ENCODE assay signal across 1 cellular context in genomic region chr11:118290923-118291322, GRCh38.
TF ChIP-seq lines count a peak whose summit lies in the region.

No MANE protein-coding gene starts in this region.

TF ChIP-seq in HepG2, 621 proteins besides CTCF, POLR2A, EP300 and RAD21 (continues in another document):
- TF ChIP-seq MEF2D (CRISPR knock-in tag; IDR thresholded peaks at IDR 0.05): no peak
- TF ChIP-seq ATF4 (CRISPR knock-in tag; IDR thresholded peaks at IDR 0.05): no peak
- no peak for TF ChIP-seq PCBP1 (IDR thresholded peaks at IDR 0.05; ENCODE audit: borderline replicate concordance, low read depth, low read length)
- TF ChIP-seq SNAPC2 (CRISPR knock-in tag; IDR thresholded peaks at IDR 0.05): no peak
- 0 out of 2 replicates have a peak, but pooled peaks have one; percentile 49 for TF ChIP-seq ZMYM3 (CRISPR knock-in tag; IDR thresholded peaks at IDR 0.05)
- TF ChIP-seq MED13 (CRISPR knock-in tag; IDR thresholded peaks at IDR 0.05): no peak
- TF ChIP-seq MED1 (CRISPR knock-in tag; IDR thresholded peaks at IDR 0.05): peak; percentile 49
- TF ChIP-seq HOXA3 (CRISPR knock-in tag; IDR thresholded peaks at IDR 0.05): peak; percentile 27; the same call in 1 of the 2 replicates
- peak; percentile 98 for TF ChIP-seq STAG1 (CRISPR knock-in tag; IDR thresholded peaks at IDR 0.05)
- TF ChIP-seq ZNF563 (CRISPR knock-in tag; IDR thresholded peaks at IDR 0.05): no peak
- TF ChIP-seq LCORL (IDR thresholded peaks at IDR 0.05): no peak
- TF ChIP-seq LCORL (CRISPR knock-in tag; IDR thresholded peaks at IDR 0.05): 0 out of 2 replicates have a peak, but pooled peaks have one; percentile 16
- peak; percentile 32; the same call in 1 of the 2 replicates for TF ChIP-seq TFE3 (CRISPR knock-in tag; IDR thresholded peaks at IDR 0.05)
- TF ChIP-seq RBM39 (IDR thresholded peaks at IDR 0.05; ENCODE audit: low read depth, low read length, poor library complexity, severe bottlenecking): no peak
- TF ChIP-seq GTF2F1 (IDR thresholded peaks at IDR 0.05; ENCODE audit: low read length): no peak
- TF ChIP-seq NFRKB (IDR thresholded peaks at IDR 0.05): no peak
- peak; percentile 39; the same call in 1 of the 2 replicates for TF ChIP-seq HDAC2 (CRISPR knock-in tag; IDR thresholded peaks at IDR 0.05)
- TF ChIP-seq ZNF704 (CRISPR knock-in tag; IDR thresholded peaks at IDR 0.05; ENCODE audit: borderline replicate concordance): no peak
- no peak for TF ChIP-seq ATF6 (CRISPR knock-in tag; conservative IDR thresholded peaks at IDR 0.05)
- no peak for TF ChIP-seq PITX1 (CRISPR knock-in tag; IDR thresholded peaks at IDR 0.05)
- TF ChIP-seq EZH2 (conservative IDR thresholded peaks at IDR 0.05; ENCODE audit: low read depth, low read length): no peak
- TF ChIP-seq PAXIP1 (CRISPR knock-in tag; conservative IDR thresholded peaks at IDR 0.05): 0 out of 2 replicates have a peak, but pooled peaks have one; percentile 34
- TF ChIP-seq ZNF234 (CRISPR knock-in tag; conservative IDR thresholded peaks at IDR 0.05): no peak
- TF ChIP-seq ZNF562 (CRISPR knock-in tag; IDR thresholded peaks at IDR 0.05; ENCODE audit: borderline replicate concordance): no peak
- 0 out of 2 replicates have a peak, but pooled peaks have one; percentile 37 for TF ChIP-seq MXD4 (CRISPR knock-in tag; IDR thresholded peaks at IDR 0.05)
- TF ChIP-seq ZNF281 (CRISPR knock-in tag; IDR thresholded peaks at IDR 0.05; ENCODE audit: borderline replicate concordance): no peak
- no peak for TF ChIP-seq HIVEP1 (CRISPR knock-in tag; IDR thresholded peaks at IDR 0.05)
- no peak for TF ChIP-seq HNRNPLL (IDR thresholded peaks at IDR 0.05; ENCODE audit: low read depth, low read length, poor library complexity, severe bottlenecking)
- TF ChIP-seq HNF4A (CRISPR knock-in tag; IDR thresholded peaks at IDR 0.05): peak; percentile 93
- no peak for TF ChIP-seq E2F1 (CRISPR knock-in tag; IDR thresholded peaks at IDR 0.05)
- no peak for TF ChIP-seq HMG20B (CRISPR knock-in tag; conservative IDR thresholded peaks at IDR 0.05)
- 0 out of 2 replicates have a peak, but pooled peaks have one; percentile 28 for TF ChIP-seq PATZ1 (CRISPR knock-in tag; IDR thresholded peaks at IDR 0.05)
- TF ChIP-seq TFDP1 (CRISPR knock-in tag; IDR thresholded peaks at IDR 0.05; ENCODE audit: borderline replicate concordance): peak; percentile 63; the same call in 1 of the 2 replicates
- TF ChIP-seq ZNF607 (CRISPR knock-in tag; IDR thresholded peaks at IDR 0.05; ENCODE audit: borderline replicate concordance): no peak
- TF ChIP-seq GABPA (IDR thresholded peaks at IDR 0.05; ENCODE audit: low read depth, low read length): no peak
- TF ChIP-seq GABPA (CRISPR knock-in tag; IDR thresholded peaks at IDR 0.05; ENCODE audit: low read depth): peak; percentile 46
- TF ChIP-seq NCOR1 (IDR thresholded peaks at IDR 0.05; ENCODE audit: borderline replicate concordance, low read length): peak; percentile 45; the same call in 1 of the 2 replicates
- TF ChIP-seq HHEX (CRISPR knock-in tag; IDR thresholded peaks at IDR 0.05): no peak
- 0 out of 2 replicates have a peak, but pooled peaks have one; percentile 21 for TF ChIP-seq ATF2 (CRISPR knock-in tag; IDR thresholded peaks at IDR 0.05)
- TF ChIP-seq RCOR2 (CRISPR knock-in tag; IDR thresholded peaks at IDR 0.05): 0 out of 2 replicates have a peak, but pooled peaks have one; percentile 52
- peak; percentile 78 for TF ChIP-seq ZNF644 (CRISPR knock-in tag; IDR thresholded peaks at IDR 0.05; ENCODE audit: low read depth)
- no peak for TF ChIP-seq ZNF335 (CRISPR knock-in tag; IDR thresholded peaks at IDR 0.05)
- TF ChIP-seq ZNF24 (IDR thresholded peaks at IDR 0.05): no peak
- TF ChIP-seq ZNF580 (CRISPR knock-in tag; IDR thresholded peaks at IDR 0.05; ENCODE audit: borderline replicate concordance, low read depth): peak; percentile 62; the same call in 1 of the 2 replicates
- TF ChIP-seq SIN3B (IDR thresholded peaks at IDR 0.05; ENCODE audit: low read length): no peak
- no peak for TF ChIP-seq NFIB (CRISPR knock-in tag; IDR thresholded peaks at IDR 0.05; ENCODE audit: borderline replicate concordance)
- TF ChIP-seq CHD2 (IDR thresholded peaks at IDR 0.05; ENCODE audit: low read depth, low read length): no peak
- TF ChIP-seq ZNF331 (CRISPR knock-in tag; IDR thresholded peaks at IDR 0.05): peak; percentile 41; the same call in 1 of the 2 replicates
- TF ChIP-seq FOSL2 (CRISPR knock-in tag; IDR thresholded peaks at IDR 0.05): peak; percentile 65
